ENCODE assay signal across 1 cellular context in genomic region chr20:56411759-56412472, GRCh38.
TF ChIP-seq lines count a peak whose summit lies in the region.

Gene CASS4, plus strand, starts transcription at chr20:56412260. Its CDS starts 199 bp downstream, at chr20:56412459.

TF ChIP-seq in GM23338, 12 proteins besides CTCF, POLR2A, EP300 and RAD21 (continued from another document):
- TF ChIP-seq, protein P1, sequence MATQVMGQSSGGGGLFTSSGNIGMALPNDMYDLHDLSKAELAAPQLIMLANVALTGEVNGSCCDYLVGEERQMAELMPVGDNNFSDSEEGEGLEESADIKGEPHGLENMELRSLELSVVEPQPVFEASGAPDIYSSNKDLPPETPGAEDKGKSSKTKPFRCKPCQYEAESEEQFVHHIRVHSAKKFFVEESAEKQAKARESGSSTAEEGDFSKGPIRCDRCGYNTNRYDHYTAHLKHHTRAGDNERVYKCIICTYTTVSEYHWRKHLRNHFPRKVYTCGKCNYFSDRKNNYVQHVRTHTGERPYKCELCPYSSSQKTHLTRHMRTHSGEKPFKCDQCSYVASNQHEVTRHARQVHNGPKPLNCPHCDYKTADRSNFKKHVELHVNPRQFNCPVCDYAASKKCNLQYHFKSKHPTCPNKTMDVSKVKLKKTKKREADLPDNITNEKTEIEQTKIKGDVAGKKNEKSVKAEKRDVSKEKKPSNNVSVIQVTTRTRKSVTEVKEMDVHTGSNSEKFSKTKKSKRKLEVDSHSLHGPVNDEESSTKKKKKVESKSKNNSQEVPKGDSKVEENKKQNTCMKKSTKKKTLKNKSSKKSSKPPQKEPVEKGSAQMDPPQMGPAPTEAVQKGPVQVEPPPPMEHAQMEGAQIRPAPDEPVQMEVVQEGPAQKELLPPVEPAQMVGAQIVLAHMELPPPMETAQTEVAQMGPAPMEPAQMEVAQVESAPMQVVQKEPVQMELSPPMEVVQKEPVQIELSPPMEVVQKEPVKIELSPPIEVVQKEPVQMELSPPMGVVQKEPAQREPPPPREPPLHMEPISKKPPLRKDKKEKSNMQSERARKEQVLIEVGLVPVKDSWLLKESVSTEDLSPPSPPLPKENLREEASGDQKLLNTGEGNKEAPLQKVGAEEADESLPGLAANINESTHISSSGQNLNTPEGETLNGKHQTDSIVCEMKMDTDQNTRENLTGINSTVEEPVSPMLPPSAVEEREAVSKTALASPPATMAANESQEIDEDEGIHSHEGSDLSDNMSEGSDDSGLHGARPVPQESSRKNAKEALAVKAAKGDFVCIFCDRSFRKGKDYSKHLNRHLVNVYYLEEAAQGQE (IDR thresholded peaks at IDR 0.05; ENCODE audit: unreplicated experiment): no peak
- TF ChIP-seq ZNF331 (CRISPR knock-in tag; IDR thresholded peaks at IDR 0.05; ENCODE audit: low read depth) (no peak), EZH2 (IDR thresholded peaks at IDR 0.05; ENCODE audit: low read depth, unreplicated experiment) (no peak)
